ENCODE assay signal across 1 cellular context in genomic region chr5:82275267-82275664, GRCh38.
TF ChIP-seq lines count a peak whose summit lies in the region.

No MANE protein-coding gene starts in this region.

TF ChIP-seq in K562, 482 proteins besides CTCF, POLR2A, EP300 and RAD21 (continued from another document):
- TF ChIP-seq, protein P1, sequence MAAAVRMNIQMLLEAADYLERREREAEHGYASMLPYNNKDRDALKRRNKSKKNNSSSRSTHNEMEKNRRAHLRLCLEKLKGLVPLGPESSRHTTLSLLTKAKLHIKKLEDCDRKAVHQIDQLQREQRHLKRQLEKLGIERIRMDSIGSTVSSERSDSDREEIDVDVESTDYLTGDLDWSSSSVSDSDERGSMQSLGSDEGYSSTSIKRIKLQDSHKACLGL (CRISPR knock-in tag; IDR thresholded peaks at IDR 0.05; ENCODE audit: borderline replicate concordance, poor library complexity, severe bottlenecking), result no peak
- no peak for TF ChIP-seq RB1 (IDR thresholded peaks at IDR 0.05; ENCODE audit: low read depth)
- TF ChIP-seq RFX7 (CRISPR knock-in tag; IDR thresholded peaks at IDR 0.05), result peak; percentile 78; the same call in 1 of the 2 replicates
- TF ChIP-seq PHF20 (IDR thresholded peaks at IDR 0.05; ENCODE audit: partially characterized antibody), result no peak
